Comparison of ENCODE assay signal across 29 cellular contexts in the genomic region with DNA sequence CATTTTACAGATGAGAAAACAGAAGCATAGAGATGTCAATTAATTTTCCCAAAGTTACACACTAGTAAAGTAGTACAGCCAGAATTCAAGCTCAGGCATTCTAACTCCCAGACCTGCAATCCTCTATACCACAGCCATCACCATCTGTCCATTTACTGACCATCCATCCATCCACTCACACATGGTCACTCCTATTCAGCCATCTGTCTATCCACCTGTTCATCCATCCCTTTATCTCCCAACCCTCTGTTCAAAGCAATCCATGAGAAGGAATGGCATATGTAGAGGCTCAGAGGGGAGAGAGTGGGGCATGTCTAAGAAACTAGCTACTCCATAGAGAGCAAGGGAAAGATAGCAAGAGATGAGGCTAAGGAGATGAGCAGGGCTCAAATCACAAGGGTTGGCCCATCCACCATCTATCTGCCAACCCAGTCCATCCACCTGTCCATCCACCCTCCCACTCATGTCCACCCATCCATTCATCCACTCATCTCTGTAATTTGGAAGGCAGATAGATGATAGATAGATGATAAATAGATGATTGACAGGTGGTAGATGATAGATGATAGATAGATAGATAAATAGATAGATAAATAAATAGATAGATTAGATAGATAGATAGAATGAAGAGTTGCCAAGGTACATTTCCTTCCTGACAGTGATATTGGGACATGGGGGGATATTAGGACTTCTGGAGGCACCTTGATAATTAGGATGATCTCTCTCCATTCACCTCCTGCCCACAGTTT. TPM values are rescaled to one million over a fixed set of nuclear protein-coding genes. Genes with fewer than 3 reads are reported as not detected.
"Had no signal": no experiment of that assay in that cellular context is flagged by ENCODE, and none has a peak within 500 bp of the region (broad histone marks: within the 10 kb centered on the region; RNA-seq: fewer than 3 reads in every experiment).

No MANE protein-coding gene starts in this region.

- DNase-seq: cortex of kidney; dorsolateral prefrontal cortex; effector memory CD4-positive, alpha-beta T cell; heart right ventricle; immature natural killer cell; kidney; left cardiac atrium; left ventricle myocardium inferior; lower lobe of right lung; nucleus accumbens; ovary; stimulated activated CD4-positive, alpha-beta T cell treated with anti-CD3 and anti-CD28 coated beads, Interleukin-2, amount 100 ng/mL, for 48 hours; stimulated activated naive CD8-positive, alpha-beta T cell treated with anti-CD3 and anti-CD28 coated beads, Interleukin-15, Interleukin-2, amounts not matched to agents 100 U/mL and 50 U/mL, for 24 hours; thyroid gland had no signal

- H3K4me3 ChIP-seq: dorsolateral prefrontal cortex, heart right ventricle, left ventricle myocardium inferior, lower lobe of right lung, neural progenitor cell, ovary, right atrium auricular region, smooth muscle cell, suprapubic skin, thyroid gland had no signal

- H3K27ac ChIP-seq: dorsolateral prefrontal cortex, heart right ventricle, left ventricle myocardium inferior, lower lobe of right lung, neural progenitor cell, ovary, right atrium auricular region, thyroid gland had no signal

- H3K4me1 Mint-ChIP-seq: immature natural killer cell; memory B cell; stimulated activated effector memory CD8-positive, alpha-beta T cell treated with anti-CD3 and anti-CD28 coated beads, Interleukin-12 subunit alpha, Interleukin-12 subunit beta, amount 100 ng/mL, for 72 hours had no signal

- H3K27me3 ChIP-seq: neural progenitor cell, ovary, right atrium auricular region, suprapubic skin, thyroid gland had no signal

- H3K4me1 ChIP-seq: lower lobe of right lung, right atrium auricular region had no signal

- H3K36me3 ChIP-seq: heart right ventricle, left ventricle myocardium inferior, lower lobe of right lung, neural progenitor cell, ovary, right atrium auricular region, suprapubic skin, thyroid gland had no signal

- H2AFZ ChIP-seq: neural progenitor cell had no signal

- ATAC-seq: heart right ventricle; left cardiac atrium; lower lobe of right lung; natural killer cell treated with Interleukin-12 subunit alpha and Interleukin-12 subunit beta and Interleukin-15 and Interleukin-18, amount 100 ng/mL, for 72 hours; stimulated activated effector memory CD8-positive, alpha-beta T cell treated with anti-CD3 and anti-CD28 coated beads, Interleukin-12 subunit alpha, Interleukin-12 subunit beta, amount 100 ng/mL, for 72 hours; stimulated activated naive CD8-positive, alpha-beta T cell treated with anti-CD3 and anti-CD28 coated beads, Interleukin-15, Interleukin-2, amounts not matched to agents 100 U/mL and 50 U/mL, for 24 hours had no signal

- FAIRE-seq: endometrium, frontal cortex, kidney, urothelium cell line had no signal

- H3K4me2 ChIP-seq: neural progenitor cell, smooth muscle cell had no signal

- H3K27ac Mint-ChIP-seq: immature natural killer cell; memory B cell; mesothelial cell of epicardium; natural killer cell treated with Interleukin-12 subunit alpha and Interleukin-12 subunit beta and Interleukin-15 and Interleukin-18, amount 100 ng/mL, for 72 hours; neural progenitor cell; type B pancreatic cell had no signal

- H3K9me3 Mint-ChIP-seq: immature natural killer cell; memory B cell; mesothelial cell of epicardium; natural killer cell treated with Interleukin-12 subunit alpha and Interleukin-12 subunit beta and Interleukin-15 and Interleukin-18, amount 100 ng/mL, for 72 hours; neural progenitor cell; stimulated activated effector memory CD8-positive, alpha-beta T cell treated with anti-CD3 and anti-CD28 coated beads, Interleukin-12 subunit alpha, Interleukin-12 subunit beta, amount 100 ng/mL, for 72 hours; type B pancreatic cell had no signal

- H3K36me3 Mint-ChIP-seq: immature natural killer cell; memory B cell; mesothelial cell of epicardium; natural killer cell treated with Interleukin-12 subunit alpha and Interleukin-12 subunit beta and Interleukin-15 and Interleukin-18, amount 100 ng/mL, for 72 hours; neural progenitor cell; stimulated activated effector memory CD8-positive, alpha-beta T cell treated with anti-CD3 and anti-CD28 coated beads, Interleukin-12 subunit alpha, Interleukin-12 subunit beta, amount 100 ng/mL, for 72 hours; type B pancreatic cell had no signal

- H3K9me3 ChIP-seq: heart right ventricle, left ventricle myocardium inferior, lower lobe of right lung, ovary, right atrium auricular region, suprapubic skin, thyroid gland had no signal

- H3K9ac ChIP-seq: neural progenitor cell had no signal

- H3K4me3 Mint-ChIP-seq: immature natural killer cell; memory B cell; mesothelial cell of epicardium; natural killer cell treated with Interleukin-12 subunit alpha and Interleukin-12 subunit beta and Interleukin-15 and Interleukin-18, amount 100 ng/mL, for 72 hours; neural progenitor cell; stimulated activated effector memory CD8-positive, alpha-beta T cell treated with anti-CD3 and anti-CD28 coated beads, Interleukin-12 subunit alpha, Interleukin-12 subunit beta, amount 100 ng/mL, for 72 hours; type B pancreatic cell had no signal

RNA-seq across cellular contexts. Expression of a gene that starts 18.5 kb away (rescaled TPM):
- total RNA-seq: esophagus mucosa; heart right ventricle; kidney; left cardiac atrium; left ventricle myocardium inferior; lower lobe of right lung; mucosa of gallbladder; natural killer cell treated with Interleukin-12 subunit alpha and Interleukin-12 subunit beta and Interleukin-15 and Interleukin-18, amount 100 ng/mL, for 72 hours; ovary; posterior vena cava; right atrium auricular region; thyroid gland had no signal
- polyA plus RNA-seq: heart right ventricle, immature natural killer cell had no signal
